12 cellular contexts compared by ENCODE assay signal in genomic region chr15:100170280-100170654, GRCh38.
DNase-seq lines count a peak whose midpoint lies in the region; ATAC-seq and TF ChIP-seq lines count a peak whose summit lies in the region.
"Had no signal": no experiment of that assay in that cellular context is flagged by ENCODE, and none has a peak within 500 bp of the region (broad histone marks: within the 10 kb centered on the region; RNA-seq: fewer than 3 reads in every experiment).

No MANE protein-coding gene starts in this region.

- no peaks in the 10 kb centered on the region for H3K27me3 Mint-ChIP-seq in MCF 10A (ENCODE audit: insufficient read depth, unreplicated experiment)

- H3K9me3 ChIP-seq in SJCRH30 (replicated peaks): no peaks in the 10 kb centered on the region; the same call in 1 of the 2 replicates

- H3K27ac ChIP-seq in SJCRH30: no peak overlapping the region
- H3K27ac ChIP-seq: A549 had no signal

- intact Hi-C loops in MCF 10A (cut with micrococcal nuclease): no loop called here

- H3K4me3 Mint-ChIP-seq in MCF 10A (ENCODE audit: unreplicated experiment): no peak overlapping the region

- no peak overlapping the region for H3K4me3 ChIP-seq in SJCRH30
- H3K4me3 ChIP-seq: A549 had no signal

- H3K36me3 Mint-ChIP-seq in MCF 10A (ENCODE audit: insufficient read depth, unreplicated experiment): no peaks in the 10 kb centered on the region

- H3K36me3 ChIP-seq in SJCRH30: no peaks in the 10 kb centered on the region

- no peaks in the 10 kb centered on the region for H3K27me3 ChIP-seq in SJCRH30

- no peak for TF ChIP-seq CTCF in MCF 10A (IDR thresholded peaks at IDR 0.05; ENCODE audit: unreplicated experiment)

- DNase-seq in activated CD4-positive, alpha-beta T cell treated with anti-CD3 and anti-CD28 coated beads, Interleukin-2, amount 50 U/mL, for 48 hours: peak; percentile 53 to 59
- DNase-seq in activated CD4-positive, alpha-beta T cell treated with anti-CD3 and anti-CD28 coated beads for 1 hour: no peak
- peak; percentile 36 to 44 for DNase-seq in stimulated activated CD8-positive, alpha-beta memory T cell treated with anti-CD3 and anti-CD28 coated beads, Interleukin-15, amount 100 ng/mL, for 48 hours (ENCODE audit: low read depth in 2 of 2)
- DNase-seq in dedifferentiated amniotic fluid mesenchymal stem cell (ENCODE audit: extremely low spot score) (no peak), SJCRH30 (no peak), MCF 10A (ENCODE audit: unreplicated experiment) (no peak)
- DNase-seq: Karpas-422, mammary epithelial cell, SHP77 had no signal

- H3K4me1 Mint-ChIP-seq in MCF 10A (ENCODE audit: insufficient read depth, unreplicated experiment): no peaks in the 10 kb centered on the region

- ATAC-seq in HG02588 (IDR thresholded peaks at IDR 0.05; ENCODE audit: unreplicated experiment) (peak; percentile 98), HG03565 (IDR thresholded peaks at IDR 0.05; ENCODE audit: unreplicated experiment) (peak; percentile 90)
- ATAC-seq: A549 had no signal

- H3K9me3 Mint-ChIP-seq in MCF 10A (ENCODE audit: unreplicated experiment): no peaks in the 10 kb centered on the region

- CTCF ChIA-PET in MCF 10A (lab: Yijun Ruan, JAX): no interaction called here

- H3K27ac Mint-ChIP-seq in MCF 10A (ENCODE audit: low read depth, unreplicated experiment): no peak overlapping the region

- H3K4me1 ChIP-seq in SJCRH30: no peaks in the 10 kb centered on the region
- H3K4me1 ChIP-seq: A549 had no signal

- BruUV-seq in MCF 10A (replicated peaks; lab: Mats Ljungman, UMichigan): no TSS peak

- POLR2A ChIA-PET in MCF 10A (lab: Yijun Ruan, JAX): no interaction called here

Comparison
In these comparisons a context has a peak if more than half of its experiments do, and no peak if none do; other contexts are left out.
1. DNase-seq: peak in activated CD4-positive, alpha-beta T cell treated with anti-CD3 and anti-CD28 coated beads, Interleukin-2, amount 50 U/mL, for 48 hours (2 of 2) and stimulated activated CD8-positive, alpha-beta memory T cell treated with anti-CD3 and anti-CD28 coated beads, Interleukin-15, amount 100 ng/mL, for 48 hours (2 of 2); none in activated CD4-positive, alpha-beta T cell treated with anti-CD3 and anti-CD28 coated beads for 1 hour (single experiment), dedifferentiated amniotic fluid mesenchymal stem cell (single experiment), SJCRH30 (0 of 2) and MCF 10A (single experiment).